In genomic region chr18:346607-347006, GRCh38 we compare ENCODE assay signal across 30 cellular contexts.
"Had no signal": no experiment of that assay in that cellular context is flagged by ENCODE, and none has a peak within 500 bp of the region (broad histone marks: within the 10 kb centered on the region; RNA-seq: fewer than 3 reads in every experiment).

No MANE protein-coding gene starts in this region.

- H3K4me1 Mint-ChIP-seq: natural killer cell; stimulated activated memory B cell treated with anti-CD40 and anti-IgM and Interleukin-4, amounts not matched to agents 10 μg/mL and 1 μg/mL and 100 μg/mL, for 72 hours; stimulated activated naive CD8-positive, alpha-beta T cell treated with anti-CD3 and anti-CD28 coated beads, Interleukin-15, amount 100 ng/mL, for 72 hours had no signal

- H3K36me3 ChIP-seq: neutrophil, pancreas, prostate gland, right atrium auricular region, right lobe of liver, spleen, suprapubic skin, thoracic aorta, thyroid gland, tibial nerve, uterus had no signal

- H3K27me3 ChIP-seq: pancreas, right atrium auricular region, right lobe of liver, spleen, suprapubic skin, thyroid gland, tibial nerve, upper lobe of right lung, uterus had no signal

- H3K27ac Mint-ChIP-seq: naive thymus-derived CD4-positive, alpha-beta T cell; natural killer cell; nephron; stimulated activated memory B cell treated with anti-CD40 and anti-IgM and Interleukin-4, amounts not matched to agents 10 μg/mL and 1 μg/mL and 100 μg/mL, for 72 hours; stimulated activated naive CD8-positive, alpha-beta T cell treated with anti-CD3 and anti-CD28 coated beads, Interleukin-15, amount 100 ng/mL, for 72 hours; type B pancreatic cell had no signal

- H3K9me3 ChIP-seq: neutrophil, pancreas, prostate gland, right atrium auricular region, right lobe of liver, thoracic aorta, thyroid gland, tibial nerve, upper lobe of right lung, uterus had no signal

- H3K4me2 ChIP-seq: smooth muscle cell had no signal

- H3K4me1 ChIP-seq: pancreas, prostate gland, right atrium auricular region, right lobe of liver, spleen, suprapubic skin, thyroid gland, tibial nerve, upper lobe of right lung, uterus had no signal

- H3K36me3 Mint-ChIP-seq: naive thymus-derived CD4-positive, alpha-beta T cell; natural killer cell; stimulated activated memory B cell treated with anti-CD40 and anti-IgM and Interleukin-4, amounts not matched to agents 10 μg/mL and 1 μg/mL and 100 μg/mL, for 72 hours had no signal

- H3K9me3 Mint-ChIP-seq: natural killer cell; stimulated activated memory B cell treated with anti-CD40 and anti-IgM and Interleukin-4, amounts not matched to agents 10 μg/mL and 1 μg/mL and 100 μg/mL, for 72 hours; stimulated activated naive CD8-positive, alpha-beta T cell treated with anti-CD3 and anti-CD28 coated beads, Interleukin-15, amount 100 ng/mL, for 72 hours had no signal

- H3K4me3 Mint-ChIP-seq: naive thymus-derived CD4-positive, alpha-beta T cell; natural killer cell; nephron; stimulated activated memory B cell treated with anti-CD40 and anti-IgM and Interleukin-4, amounts not matched to agents 10 μg/mL and 1 μg/mL and 100 μg/mL, for 72 hours; stimulated activated naive CD8-positive, alpha-beta T cell treated with anti-CD3 and anti-CD28 coated beads, Interleukin-15, amount 100 ng/mL, for 72 hours; type B pancreatic cell had no signal

- H3K4me3 ChIP-seq: pancreas, prostate gland, right atrium auricular region, right lobe of liver, skin epidermis, smooth muscle cell, spleen, suprapubic skin, thoracic aorta, thyroid gland, tibial nerve, upper lobe of right lung, uterus had no signal

- DNase-seq: naive thymus-derived CD4-positive, alpha-beta T cell; natural killer cell; nucleus accumbens; pancreas; retina; right lobe of liver; spleen; stimulated activated CD4-positive, alpha-beta T cell treated with anti-CD3 and anti-CD28 coated beads, Interleukin-12 subunit alpha, Interleukin-12 subunit beta, amount 100 ng/mL, for 4 hours; stimulated activated CD4-positive, alpha-beta T cell treated with anti-CD3 and anti-CD28 coated beads, Interleukin-1b, Interleukin-23, amount 100 ng/mL, for 48 hours; stimulated activated CD4-positive, alpha-beta T cell treated with anti-CD3 and anti-CD28 coated beads, Interleukin-4, amount 100 ng/mL, for 1 hour; stimulated activated CD4-positive, alpha-beta T cell treated with anti-CD3 and anti-CD28 coated beads, Interleukin-4, amount 100 ng/mL, for 4 hours; stimulated activated CD8-positive, alpha-beta memory T cell treated with anti-CD3 and anti-CD28 coated beads, Interleukin-4, amount 100 ng/mL, for 48 hours; stimulated activated naive CD4-positive, alpha-beta T cell; stimulated activated naive CD8-positive, alpha-beta T cell treated with anti-CD3 and anti-CD28 coated beads, Interleukin-15, amount 100 ng/mL, for 72 hours; stimulated activated naive CD8-positive, alpha-beta T cell treated with anti-CD3 and anti-CD28 coated beads, Interleukin-15, Interleukin-2, amounts not matched to agents 100 U/mL and 50 U/mL, for 24 hours; substantia nigra; thyroid gland; upper lobe of right lung had no signal

- H3K27ac ChIP-seq: neutrophil, pancreas, prostate gland, right atrium auricular region, right lobe of liver, skin epidermis, spleen, suprapubic skin, thoracic aorta, thyroid gland, tibial nerve, upper lobe of right lung, uterus had no signal

- ATAC-seq: naive thymus-derived CD4-positive, alpha-beta T cell; natural killer cell; pancreas; right lobe of liver; stimulated activated memory B cell treated with anti-CD40 and anti-IgM and Interleukin-4, amounts not matched to agents 10 μg/mL and 1 μg/mL and 100 μg/mL, for 72 hours; stimulated activated naive CD8-positive, alpha-beta T cell treated with anti-CD3 and anti-CD28 coated beads, Interleukin-15, amount 100 ng/mL, for 72 hours; stimulated activated naive CD8-positive, alpha-beta T cell treated with anti-CD3 and anti-CD28 coated beads, Interleukin-15, Interleukin-2, amounts not matched to agents 100 U/mL and 50 U/mL, for 24 hours; upper lobe of right lung had no signal
